ENCODE assay signal across 14 cellular contexts in the genomic region with DNA sequence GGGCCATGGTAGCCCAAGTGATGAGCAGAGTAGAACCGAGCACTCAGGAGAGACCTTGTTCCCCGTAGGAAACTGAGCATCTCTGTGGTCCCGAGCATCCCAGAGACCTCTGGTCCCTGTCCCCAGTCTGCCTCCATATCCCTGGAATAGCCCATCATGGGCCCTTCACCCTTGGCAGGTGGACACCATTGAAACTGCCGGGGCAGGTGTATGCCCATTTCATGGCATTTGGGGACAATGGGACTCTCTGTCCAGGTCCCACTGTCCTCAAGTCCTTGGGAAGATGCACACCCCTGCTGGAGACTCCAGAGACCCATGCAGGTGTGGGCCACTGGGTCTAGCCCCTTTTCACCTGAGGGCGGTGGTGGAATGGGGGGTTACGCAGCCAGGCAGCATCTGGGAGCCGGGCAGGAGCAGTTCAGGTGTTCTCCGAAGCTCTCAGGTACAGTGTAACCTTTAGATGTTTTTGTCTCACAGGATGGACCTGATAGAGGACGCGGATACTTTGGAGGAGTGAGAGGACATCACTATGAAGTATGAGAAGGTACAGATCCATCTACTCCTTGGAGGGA.
DNase-seq lines count a peak whose midpoint lies in the region; ATAC-seq and TF ChIP-seq lines count a peak whose summit lies in the region.
"Had no signal": no experiment of that assay in that cellular context is flagged by ENCODE, and none has a peak within 500 bp of the region (broad histone marks: within the 10 kb centered on the region; RNA-seq: fewer than 3 reads in every experiment).

No MANE protein-coding gene starts in this region.

- DNase-seq in right atrium auricular region (ENCODE audit: low spot score) = peak; percentile 18
- DNase-seq in heart left ventricle = no peak
- peak; percentile 57 for DNase-seq in chondrocyte (ENCODE audit: low spot score)
- DNase-seq in omental fat pad (ENCODE audit: low spot score) = no peak
- DNase-seq in inferior parietal cortex (ENCODE audit: extremely low spot score) = no peak
- no peak for DNase-seq in WERI-Rb-1
- DNase-seq in 8988T = no peak
- DNase-seq: CD4-positive, CD25-positive, alpha-beta regulatory T cell; DMS53; GF-D8; HCEC 1CT; HFFc6 had no signal

- intact Hi-C loops in heart left ventricle (cut with DNase I) = loop anchor here in 1 of 10 donors (10.0 kb wide), 1 partner anchor 208 kb away; no protein-coding TSS in a partner anchor

- 94 to 97% (median 96%) methylated on average over 8 to 10 of the region's 10 CpGs for WGBS in heart left ventricle, 4 donors

- H3K4me3 Mint-ChIP-seq in chondrocyte (ENCODE audit: unreplicated experiment) = no peak overlapping the region
- H3K4me3 Mint-ChIP-seq: CD4-positive, CD25-positive, alpha-beta regulatory T cell; HFFc6 had no signal

- H3K4me1 ChIP-seq in right atrium auricular region (no peaks in the 10 kb centered on the region), heart left ventricle (no peaks in the 10 kb centered on the region)

- H3K4me1 Mint-ChIP-seq in chondrocyte (ENCODE audit: low read depth) = peaks cover 3% of the 10 kb centered on the region
- H3K4me1 Mint-ChIP-seq: CD4-positive, CD25-positive, alpha-beta regulatory T cell had no signal

- no peak overlapping the region for H3K4me3 ChIP-seq in right atrium auricular region
- H3K4me3 ChIP-seq in heart left ventricle = no peak overlapping the region
- H3K4me3 ChIP-seq in WERI-Rb-1 (ENCODE audit: low read depth, low read length) = no peak overlapping the region
- H3K4me3 ChIP-seq: BLaER1 treated with 17β-estradiol and CSF1 and Interleukin-3, amounts not matched to agents 10 nM and 100 nM had no signal

- H3K27ac ChIP-seq in right atrium auricular region = no peak overlapping the region
- H3K27ac ChIP-seq in heart left ventricle = no peak overlapping the region
- H3K27ac ChIP-seq in WERI-Rb-1 = no peak overlapping the region
- H3K27ac ChIP-seq: HL-60 had no signal

- TF ChIP-seq POLR2A in heart left ventricle (IDR thresholded peaks at IDR 0.05) = no peak

- no peak overlapping the region for H3K27ac Mint-ChIP-seq in chondrocyte (ENCODE audit: unreplicated experiment)
- H3K27ac Mint-ChIP-seq: CD4-positive, CD25-positive, alpha-beta regulatory T cell; HFFc6 had no signal

- H3K9me3 ChIP-seq in right atrium auricular region = no peaks in the 10 kb centered on the region
- H3K9me3 ChIP-seq in heart left ventricle = no peaks in the 10 kb centered on the region
- H3K9me3 ChIP-seq in WERI-Rb-1 (ENCODE audit: severe bottlenecking) = no peaks in the 10 kb centered on the region
- H3K9me3 ChIP-seq: BLaER1 treated with 17β-estradiol and CSF1 and Interleukin-3, amounts not matched to agents 10 nM and 100 nM had no signal

- H3K27me3 ChIP-seq in right atrium auricular region (no peaks in the 10 kb centered on the region), heart left ventricle (no peaks in the 10 kb centered on the region), WERI-Rb-1 (ENCODE audit: insufficient read depth, low read depth, severe bottlenecking) (no peaks in the 10 kb centered on the region)
- H3K27me3 ChIP-seq: BLaER1 treated with 17β-estradiol and CSF1 and Interleukin-3, amounts not matched to agents 10 nM and 100 nM had no signal

- H3K36me3 Mint-ChIP-seq in chondrocyte (ENCODE audit: low read depth) = no peaks in the 10 kb centered on the region

- ATAC-seq in heart left ventricle (no peak), omental fat pad (ENCODE audit: low FRiP score) (peak; percentile 23)

- TF ChIP-seq CTCF in right atrium auricular region (IDR thresholded peaks at IDR 0.05) = no peak
- no peak for TF ChIP-seq CTCF in heart left ventricle (IDR thresholded peaks at IDR 0.05)
- no peak for TF ChIP-seq CTCF in chondrocyte (IDR thresholded peaks at IDR 0.05)
- no peak for TF ChIP-seq CTCF in omental fat pad (IDR thresholded peaks at IDR 0.05)
- no peak for TF ChIP-seq CTCF in WERI-Rb-1 (IDR thresholded peaks at IDR 0.05; ENCODE audit: low read depth, low read length)

- no peaks in the 10 kb centered on the region for H3K27me3 Mint-ChIP-seq in chondrocyte (ENCODE audit: low read depth)
- H3K27me3 Mint-ChIP-seq: CD4-positive, CD25-positive, alpha-beta regulatory T cell had no signal

- H3K9me3 Mint-ChIP-seq in chondrocyte (ENCODE audit: low read depth) = no peaks in the 10 kb centered on the region
- H3K9me3 Mint-ChIP-seq: CD4-positive, CD25-positive, alpha-beta regulatory T cell; HFFc6 had no signal

- H3K36me3 ChIP-seq in right atrium auricular region = no peaks in the 10 kb centered on the region
- no peaks in the 10 kb centered on the region for H3K36me3 ChIP-seq in heart left ventricle
- H3K36me3 ChIP-seq in WERI-Rb-1 = no peaks in the 10 kb centered on the region
- H3K36me3 ChIP-seq: BLaER1 treated with 17β-estradiol and CSF1 and Interleukin-3, amounts not matched to agents 10 nM and 100 nM had no signal

Comparison
In these comparisons a context has a peak if more than half of its experiments do, and no peak if none do; other contexts are left out.
1. DNase-seq: peak in right atrium auricular region (single experiment) and chondrocyte (single experiment); none in heart left ventricle (0 of 5), omental fat pad (single experiment), inferior parietal cortex (single experiment), WERI-Rb-1 (single experiment) and 8988T (single experiment).